Comparison of ENCODE assay signal across 11 cellular contexts in the genomic region with DNA sequence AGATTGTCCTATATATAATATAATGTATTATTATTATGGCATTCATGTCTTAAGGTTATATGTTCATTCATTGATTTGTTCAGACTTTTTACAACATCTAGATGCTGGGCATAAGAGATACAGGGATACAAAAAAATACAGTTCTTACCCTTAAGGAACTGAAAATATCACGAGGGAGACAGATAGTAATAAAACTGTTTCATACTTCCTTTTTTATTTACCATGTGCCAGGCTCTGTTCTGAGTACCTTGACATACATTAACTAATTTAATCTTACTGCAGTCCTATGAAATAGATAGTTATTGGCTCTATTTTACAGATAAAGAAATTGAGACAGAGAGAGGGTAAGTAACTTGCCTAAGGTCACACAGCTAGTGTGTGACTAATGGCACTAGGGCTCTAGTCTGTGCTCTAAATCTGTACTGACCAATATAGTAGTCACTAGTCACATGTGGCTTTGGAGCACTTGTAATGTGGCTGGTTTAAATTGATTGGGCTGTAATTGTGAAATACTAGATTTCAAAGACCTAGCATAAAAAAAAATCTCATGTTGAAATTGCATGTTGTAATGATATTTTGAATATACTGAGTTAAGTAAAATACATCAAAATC. TPM values are rescaled to one million over a fixed set of nuclear protein-coding genes. Genes with fewer than 3 reads are reported as not detected.
DNase-seq lines count a peak whose midpoint lies in the region; ATAC-seq and TF ChIP-seq lines count a peak whose summit lies in the region.
"Had no signal": no experiment of that assay in that cellular context is flagged by ENCODE, and none has a peak within 500 bp of the region (broad histone marks: within the 10 kb centered on the region; RNA-seq: fewer than 3 reads in every experiment).

No MANE protein-coding gene starts in this region.

- H3K4me3 Mint-ChIP-seq in brain = peak overlapping the region in 2 of 5 experiments; percentile 79 to 80
- H3K4me3 Mint-ChIP-seq: activated naive CD8-positive, alpha-beta T cell treated with anti-CD3 and anti-CD28 coated beads for 36 hours; IgD-negative memory B cell had no signal

- H3K4me1 Mint-ChIP-seq in brain = peaks cover 66% of the 10 kb centered on the region

- H3K27ac Mint-ChIP-seq in brain = peak overlapping the region in 3 of 5 experiments; percentile 97 to 99 (median 98)
- H3K27ac Mint-ChIP-seq: activated naive CD8-positive, alpha-beta T cell treated with anti-CD3 and anti-CD28 coated beads for 36 hours had no signal

- H3K9me3 Mint-ChIP-seq in brain = no peaks in the 10 kb centered on the region
- H3K9me3 Mint-ChIP-seq: activated naive CD8-positive, alpha-beta T cell treated with anti-CD3 and anti-CD28 coated beads for 36 hours; IgD-negative memory B cell had no signal

- intact Hi-C loops in head of caudate nucleus (cut with DNase I) = no loop called here

- H3K36me3 Mint-ChIP-seq in brain = peaks cover 36% of the 10 kb centered on the region

- ATAC-seq in GM19463 (IDR thresholded peaks at IDR 0.05; ENCODE audit: unreplicated experiment) (peak; percentile 47), HG03103 (IDR thresholded peaks at IDR 0.05; ENCODE audit: low read depth, unreplicated experiment) (peak; percentile 46)

- H3K27me3 Mint-ChIP-seq in brain = peaks cover 3% of the 10 kb centered on the region
- H3K27me3 Mint-ChIP-seq: activated naive CD8-positive, alpha-beta T cell treated with anti-CD3 and anti-CD28 coated beads for 36 hours; IgD-negative memory B cell had no signal

- DNase-seq in CD1c-positive myeloid dendritic cell (ENCODE audit: extremely low spot score) (peak; percentile 64), head of caudate nucleus (no peak), Kasumi-1 (lab: John Stamatoyannopoulos, UW) (no peak), hepatic stellate cell (ENCODE audit: low spot score) (no peak)
- DNase-seq in stimulated activated CD4-positive, alpha-beta T cell treated with anti-CD3 and anti-CD28 coated beads, Interleukin-1b, Interleukin-23, amount 100 ng/mL, for 48 hours = no peak
- DNase-seq: activated naive CD8-positive, alpha-beta T cell treated with anti-CD3 and anti-CD28 coated beads for 36 hours; COR-L47 had no signal

- no peak for TF ChIP-seq CTCF in brain (conservative IDR thresholded peaks at IDR 0.05)

RNA-seq across cellular contexts. Expression of a gene that starts 21.3 kb away (rescaled TPM):
- 39.8 TPM for polyA plus RNA-seq in brain (ENCODE audit: insufficient read depth, low read depth, low replicate concordance)
